ENCODE assay signal across 18 cellular contexts in genomic region chr3:123693584-123693983, GRCh38.
A peak's percentile ranks its signal among the peaks of the same experiment; 100 is the strongest.
DNase-seq lines count a peak whose midpoint lies in the region; ATAC-seq, FAIRE-seq and TF ChIP-seq lines count a peak whose summit lies in the region.
"Had no signal": no experiment of that assay in that cellular context is flagged by ENCODE, and none has a peak within 500 bp of the region (broad histone marks: within the 10 kb centered on the region; RNA-seq: fewer than 3 reads in every experiment).

No MANE protein-coding gene starts in this region.

- no peak for FAIRE-seq in astrocyte (lab: Jason Lieb, UNC)
- FAIRE-seq: colon had no signal

- ATAC-seq in SK-N-SH treated with all-trans-retinoic acid at 6 μM for 48 hours (no peak), thoracic aorta (ENCODE audit: insufficient number of reproducible peaks, low FRiP score, low read depth) (no peak), GM18511 (IDR thresholded peaks at IDR 0.05; ENCODE audit: unreplicated experiment) (no peak)
- ATAC-seq: activated CD8-positive, alpha-beta T cell treated with anti-CD3 and anti-CD28 coated beads, Interleukin-2, amount 10 ng/mL, durations not matched to agents 7 days and 5 days had no signal

- DNase-seq in SK-N-SH = no peak
- no peak for DNase-seq in astrocyte (ENCODE audit: low read depth)
- no peak for DNase-seq in thoracic aorta (ENCODE audit: low spot score)
- no peak for DNase-seq in globus pallidus (ENCODE audit: low spot score)
- no peak for DNase-seq in GM19238 (ENCODE audit: insufficient read length, low spot score)
- DNase-seq: activated CD8-positive, alpha-beta T cell treated with anti-CD3 and anti-CD28 coated beads, Interleukin-2, amount 10 ng/mL, durations not matched to agents 7 days and 5 days; DND-41; head of caudate nucleus; kidney glomerular epithelial cell; NCI-H187; NCI-H510A; stimulated activated CD4-positive, alpha-beta T cell treated with anti-CD3 and anti-CD28 coated beads, Interleukin-1b, Interleukin-23, amount 100 ng/mL, for 48 hours had no signal

- H2AFZ ChIP-seq in SK-N-SH (ENCODE audit: low read depth) = no peak overlapping the region
- no peak overlapping the region for H2AFZ ChIP-seq in astrocyte (ENCODE audit: low read depth, low read length)

- peaks cover 43 to 72% of the 10 kb centered on the region in 2 experiments for H3K36me3 ChIP-seq in SK-N-SH (replicated peaks in 1 of 2; ENCODE audit: control insufficient read depth in 1 of 2, insufficient read depth in 2 of 2, low read length in 1 of 2)
- H3K36me3 ChIP-seq in astrocyte (ENCODE audit: insufficient read depth, low read length) = peaks cover 18% of the 10 kb centered on the region
- H3K36me3 ChIP-seq in muscle layer of colon (ENCODE audit: insufficient read depth, low read length) = peaks cover 62% of the 10 kb centered on the region
- peaks cover 52% of the 10 kb centered on the region for H3K36me3 ChIP-seq in thoracic aorta

- H3K27ac Mint-ChIP-seq in astrocyte (ENCODE audit: unreplicated experiment) = peak overlapping the region; percentile 87
- H3K27ac Mint-ChIP-seq: activated CD8-positive, alpha-beta T cell treated with anti-CD3 and anti-CD28 coated beads, Interleukin-2, amount 10 ng/mL, durations not matched to agents 7 days and 5 days had no signal

- peaks cover 24% of the 10 kb centered on the region for H3K36me3 Mint-ChIP-seq in astrocyte (ENCODE audit: low read depth, unreplicated experiment)

- TF ChIP-seq CTCF in SK-N-SH (IDR thresholded peaks at IDR 0.05) (no peak), astrocyte (IDR thresholded peaks at IDR 0.05; ENCODE audit: insufficient read depth, low read depth, low read length) (no peak), thoracic aorta (IDR thresholded peaks at IDR 0.05) (no peak)

- H3K4me1 ChIP-seq in SK-N-SH (ENCODE audit: control insufficient read depth in 1 of 2, insufficient read depth in 2 of 2, low read depth in 1 of 2, low read length in 1 of 2) (peaks cover 16 to 40% of the 10 kb centered on the region in 2 experiments), astrocyte (ENCODE audit: insufficient read depth, low read length) (peaks cover 46% of the 10 kb centered on the region), muscle layer of colon (ENCODE audit: insufficient read depth, low read length) (peaks cover 67% of the 10 kb centered on the region), thoracic aorta (ENCODE audit: control insufficient read depth in 1 of 2, low read depth in 2 of 2) (peaks cover 48 to 81% of the 10 kb centered on the region in 2 donors)

- no peak for TF ChIP-seq EP300 in SK-N-SH (IDR thresholded peaks at IDR 0.05; ENCODE audit: borderline replicate concordance in 1 of 2, low read depth in 1 of 2, low read length in 1 of 2)

- H3F3A ChIP-seq in SK-N-SH (replicated peaks; ENCODE audit: insufficient read depth) = peaks cover 4% of the 10 kb centered on the region

- H3K9me2 ChIP-seq in SK-N-SH = no peaks in the 10 kb centered on the region

- H3K4me1 Mint-ChIP-seq in astrocyte (ENCODE audit: low read depth, unreplicated experiment) = peaks cover 77% of the 10 kb centered on the region

- POLR2A ChIA-PET in SK-N-SH (lab: Yijun Ruan, JAX) = no interaction called here

- H3K79me2 ChIP-seq in SK-N-SH (ENCODE audit: insufficient read depth) = peaks cover 24% of the 10 kb centered on the region; the same call in 1 of the 2 replicates
- H3K79me2 ChIP-seq in astrocyte (ENCODE audit: insufficient read depth, low read length) = no peaks in the 10 kb centered on the region

- no peaks in the 10 kb centered on the region for H3K27me3 Mint-ChIP-seq in astrocyte (ENCODE audit: low read depth, unreplicated experiment)

- H3K27ac ChIP-seq in SK-N-SH (ENCODE audit: low read depth in 2 of 2, low read length in 1 of 2) (peak overlapping the region in 1 of 2 experiments; percentile 41; a peak in 1 of 4 replicates), astrocyte (ENCODE audit: low read depth, low read length) (peak overlapping the region; percentile 52), muscle layer of colon (ENCODE audit: low read depth, low read length) (peak overlapping the region; percentile 96), thoracic aorta (peak overlapping the region; percentile 87 to 94)
- H3K27ac ChIP-seq: C4-2B, VCaP had no signal

- H3K9me3 ChIP-seq in SK-N-SH = no peaks in the 10 kb centered on the region
- H3K9me3 ChIP-seq in astrocyte (ENCODE audit: insufficient read depth, low read depth, low read length) = no peaks in the 10 kb centered on the region
- no peaks in the 10 kb centered on the region for H3K9me3 ChIP-seq in muscle layer of colon (ENCODE audit: low read length)
- H3K9me3 ChIP-seq in thoracic aorta = no peaks in the 10 kb centered on the region

- H3K27me3 ChIP-seq in SK-N-SH (ENCODE audit: insufficient read depth) (no peaks in the 10 kb centered on the region), astrocyte (ENCODE audit: insufficient read depth, low read length) (no peaks in the 10 kb centered on the region), muscle layer of colon (ENCODE audit: control insufficient read depth in 1 of 2, insufficient read depth in 2 of 2, low read length in 2 of 2) (no peaks in the 10 kb centered on the region), thoracic aorta (replicated peaks; ENCODE audit: insufficient read depth) (no peaks in the 10 kb centered on the region)

- no peak overlapping the region for H3K4me3 Mint-ChIP-seq in astrocyte (ENCODE audit: unreplicated experiment)
- H3K4me3 Mint-ChIP-seq: activated CD8-positive, alpha-beta T cell treated with anti-CD3 and anti-CD28 coated beads, Interleukin-2, amount 10 ng/mL, durations not matched to agents 7 days and 5 days had no signal

- no peak for TF ChIP-seq RAD21 in SK-N-SH (IDR thresholded peaks at IDR 0.05; ENCODE audit: low read length)

- no peaks in the 10 kb centered on the region for H3K9me3 Mint-ChIP-seq in astrocyte (ENCODE audit: unreplicated experiment)

- H4K20me1 ChIP-seq in SK-N-SH (ENCODE audit: insufficient read depth) (no peaks in the 10 kb centered on the region), astrocyte (ENCODE audit: insufficient read depth, low read length) (no peaks in the 10 kb centered on the region)

- peak overlapping the region; percentile 8; the same call in 1 of the 2 replicates for H3K4me2 ChIP-seq in SK-N-SH
- H3K4me2 ChIP-seq in astrocyte (ENCODE audit: low read length) = no peak overlapping the region

- CTCF ChIA-PET in SK-N-SH (lab: Yijun Ruan, JAX) = interaction anchor here (1.3 to 6.1 kb wide), 4 partner anchors 9 to 52 kb away, joined by 3 to 48 read pairs (median 4); no protein-coding TSS in a partner anchor

- 100% methylated on average over 2 of the region's 2 CpGs for WGBS in SK-N-SH (ENCODE audit: low lambda C conversion rate)

- H3K4me3 ChIP-seq in SK-N-SH (ENCODE audit: low read depth in 2 of 2, low read length in 1 of 2) = no peak overlapping the region
- H3K4me3 ChIP-seq in astrocyte (ENCODE audit: insufficient read depth, low read depth, low read length) = no peak overlapping the region
- H3K4me3 ChIP-seq in muscle layer of colon (ENCODE audit: low read depth in 1 of 2, low read length in 2 of 2) = no peak overlapping the region
- H3K4me3 ChIP-seq in thoracic aorta = peak overlapping the region; percentile 86

- H3K9ac ChIP-seq in SK-N-SH (no peak overlapping the region), astrocyte (ENCODE audit: low read length) (no peak overlapping the region), muscle layer of colon (ENCODE audit: low read length) (peak overlapping the region; percentile 9)

TF ChIP-seq in SK-N-SH, 30 proteins besides CTCF, POLR2A, EP300 and RAD21 (continues in another document):
- TF ChIP-seq SMC3 (IDR thresholded peaks at IDR 0.05; ENCODE audit: low read depth, low read length) (no peak), RCOR1 (IDR thresholded peaks at IDR 0.05; ENCODE audit: low read length) (no peak), CHD2 (IDR thresholded peaks at IDR 0.05; ENCODE audit: low read length, partially characterized antibody) (no peak), TAF1 (IDR thresholded peaks at IDR 0.05; ENCODE audit: borderline replicate concordance, low read depth, low read length) (no peak), GATA2 (CRISPR knock-in tag; IDR thresholded peaks at IDR 0.05) (no peak), GABPA (IDR thresholded peaks at IDR 0.05; ENCODE audit: low read depth) (no peak), RXRA (IDR thresholded peaks at IDR 0.05; ENCODE audit: borderline replicate concordance, low read depth) (no peak), NRF1 (IDR thresholded peaks at IDR 0.05; ENCODE audit: low read depth, low read length) (no peak), MEF2A (IDR thresholded peaks at IDR 0.05; ENCODE audit: borderline replicate concordance, low read depth) (no peak), YY1 (IDR thresholded peaks at IDR 0.05; ENCODE audit: low read depth) (no peak), JUND (IDR thresholded peaks at IDR 0.05) (no peak)

TF ChIP-seq in SK-N-SH treated with all-trans-retinoic acid at 6 μM for 48 hours, 23 proteins besides CTCF, POLR2A, EP300 and RAD21 (continues in another document):
- TF ChIP-seq TCF4 (CRISPR knock-in tag; IDR thresholded peaks at IDR 0.05; ENCODE audit: borderline replicate concordance) = no peak
- no peak for TF ChIP-seq ZNF70 (CRISPR knock-in tag; IDR thresholded peaks at IDR 0.05)
- TF ChIP-seq PPARA (CRISPR knock-in tag; IDR thresholded peaks at IDR 0.05; ENCODE audit: borderline replicate concordance) = no peak
- no peak for TF ChIP-seq CREB5 (CRISPR knock-in tag; IDR thresholded peaks at IDR 0.05; ENCODE audit: low read depth)
- no peak for TF ChIP-seq ESRRG (CRISPR knock-in tag; IDR thresholded peaks at IDR 0.05)
- no peak for TF ChIP-seq SNAI2 (CRISPR knock-in tag; IDR thresholded peaks at IDR 0.05)
- TF ChIP-seq CSDC2 (CRISPR knock-in tag; IDR thresholded peaks at IDR 0.05) = no peak
- TF ChIP-seq ARNTL (CRISPR knock-in tag; IDR thresholded peaks at IDR 0.05; ENCODE audit: borderline replicate concordance, low read depth) = no peak
- TF ChIP-seq OSR1 (CRISPR knock-in tag; IDR thresholded peaks at IDR 0.05) = no peak
